8 cellular contexts compared by ENCODE assay signal in the genomic region with DNA sequence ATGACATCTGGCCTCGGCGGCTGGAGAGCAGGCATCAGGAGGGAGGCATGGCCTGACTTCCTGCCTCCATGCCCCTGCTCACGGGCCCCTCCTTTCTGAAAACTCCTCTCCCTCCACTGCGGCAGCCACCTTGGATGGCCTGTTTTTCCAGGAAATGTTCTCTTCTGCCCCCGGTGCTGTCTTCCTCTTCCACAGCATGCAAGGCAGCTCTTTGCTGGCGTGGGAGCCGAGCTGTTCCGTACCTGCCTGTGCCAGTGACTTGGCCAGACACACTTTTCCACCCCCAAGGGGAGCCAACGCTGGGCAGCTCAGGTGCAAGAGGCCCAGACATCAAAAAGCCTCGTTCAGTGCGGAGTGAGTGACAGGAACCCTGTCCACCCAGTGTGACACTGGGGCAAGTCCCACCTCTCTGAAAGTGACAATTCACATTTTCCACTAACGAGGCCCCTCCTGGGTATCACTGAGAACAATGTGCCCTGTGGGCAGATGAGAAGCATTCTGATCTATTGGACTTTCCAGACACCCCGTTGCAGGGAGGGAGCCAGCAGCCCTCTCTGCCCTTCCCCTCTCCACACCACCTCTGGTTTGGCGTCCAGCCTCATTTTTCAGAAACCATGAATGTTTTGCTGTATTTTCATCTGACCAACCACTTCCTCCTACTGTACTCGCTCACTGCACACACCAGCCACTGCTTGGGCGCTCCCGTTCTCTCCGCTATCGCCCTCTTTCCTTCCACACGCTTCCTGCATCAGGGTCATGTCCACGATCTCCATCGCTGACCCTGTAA. TPM values are rescaled to one million over a fixed set of nuclear protein-coding genes. Genes with fewer than 3 reads are reported as not detected.
DNase-seq lines count a peak whose midpoint lies in the region; ATAC-seq, FAIRE-seq and TF ChIP-seq lines count a peak whose summit lies in the region.

No MANE protein-coding gene starts in this region.

- H3K4me3 Mint-ChIP-seq in MCF 10A (ENCODE audit: unreplicated experiment) (no peak overlapping the region), nephron (peak overlapping the region in 1 of 3 experiments; percentile 51)

- H3K4me3 ChIP-seq in WERI-Rb-1 (ENCODE audit: low read depth, low read length) (no peak overlapping the region), stomach (no peak overlapping the region)

- H3K9me3 ChIP-seq in WERI-Rb-1 (ENCODE audit: severe bottlenecking) (no peaks in the 10 kb centered on the region), stomach (no peaks in the 10 kb centered on the region)

- H3K36me3 Mint-ChIP-seq in MCF 10A (ENCODE audit: insufficient read depth, unreplicated experiment) (peaks cover 42% of the 10 kb centered on the region), nephron (ENCODE audit: low read depth) (no peaks in the 10 kb centered on the region)

- CTCF ChIA-PET in MCF 10A (lab: Yijun Ruan, JAX), result interaction anchor here (0.5 to 11.0 kb wide), 10 partner anchors 12 to 227 kb away, joined by 3 to 248 read pairs (median 8); no protein-coding TSS in a partner anchor

- H3K27me3 Mint-ChIP-seq in MCF 10A (ENCODE audit: insufficient read depth, unreplicated experiment) (no peaks in the 10 kb centered on the region), nephron (ENCODE audit: low read depth) (no peaks in the 10 kb centered on the region)

- H3K9me3 Mint-ChIP-seq in MCF 10A (ENCODE audit: unreplicated experiment) (no peaks in the 10 kb centered on the region), nephron (no peaks in the 10 kb centered on the region)

- POLR2A ChIA-PET in MCF 10A (lab: Yijun Ruan, JAX), result interaction anchor here (1.4 kb wide), 1 partner anchor 85 kb away, joined by 4 read pairs; no protein-coding TSS in a partner anchor

- no peak for TF ChIP-seq CTCF in WERI-Rb-1 (IDR thresholded peaks at IDR 0.05; ENCODE audit: low read depth, low read length)
- no peak for TF ChIP-seq CTCF in MCF 10A (IDR thresholded peaks at IDR 0.05; ENCODE audit: unreplicated experiment)
- no peak for TF ChIP-seq CTCF in nephron (IDR thresholded peaks at IDR 0.05; ENCODE audit: unreplicated experiment in 3 of 3)
- TF ChIP-seq CTCF in stomach (IDR thresholded peaks at IDR 0.05), result no peak

- TF ChIP-seq EP300 in stomach (IDR thresholded peaks at IDR 0.05), result no peak

- intact Hi-C loops in MCF 10A (cut with micrococcal nuclease), result no loop called here
- intact Hi-C loops in stomach (cut with DNase I; ENCODE audit: low total_unique reads), result no loop called here

- peak overlapping the region; percentile 5 for H3K27ac ChIP-seq in WERI-Rb-1
- H3K27ac ChIP-seq in stomach, result peak overlapping the region; percentile 50 to 86 (median 81)

- peaks cover 24 to 78% (median 57%) of the 10 kb centered on the region in 4 donors for H3K4me1 ChIP-seq in stomach

- H3K4me1 Mint-ChIP-seq in MCF 10A (ENCODE audit: insufficient read depth, unreplicated experiment), result peaks cover 23% of the 10 kb centered on the region
- peaks cover 54% of the 10 kb centered on the region for H3K4me1 Mint-ChIP-seq in nephron

- peak; percentile 62 for ATAC-seq in HG03135 (IDR thresholded peaks at IDR 0.05; ENCODE audit: unreplicated experiment)

- WGBS in stomach, 5 donors, result 49 to 53% (median 52%) methylated on average over 22 of the region's 22 CpGs

- no peaks in the 10 kb centered on the region for H3K27me3 ChIP-seq in WERI-Rb-1 (ENCODE audit: insufficient read depth, low read depth, severe bottlenecking)
- no peaks in the 10 kb centered on the region for H3K27me3 ChIP-seq in stomach

- FAIRE-seq in GM19239 (lab: Jason Lieb, UNC), result peak; percentile 89

- no peaks in the 10 kb centered on the region; the same call in 1 of the 2 replicates for H3K36me3 ChIP-seq in WERI-Rb-1
- H3K36me3 ChIP-seq in stomach, result peaks cover 0 to 24% (median 19%) of the 10 kb centered on the region in 4 donors

- no peak for TF ChIP-seq POLR2A in stomach (IDR thresholded peaks at IDR 0.05)

- BruUV-seq in MCF 10A (replicated peaks; lab: Mats Ljungman, UMichigan), result no TSS peak

- H3K27ac Mint-ChIP-seq in MCF 10A (ENCODE audit: low read depth, unreplicated experiment) (peak overlapping the region; percentile 66), nephron (peak overlapping the region; percentile 70 to 85 (median 71))

- DNase-seq in GM19239 (ENCODE audit: insufficient read length, low spot score) (no peak), WERI-Rb-1 (peak; percentile 39), MCF 10A (ENCODE audit: unreplicated experiment) (no peak), stomach (peak; percentile 42), NCI-H446 (lab: John Stamatoyannopoulos, UW) (no peak), LoVo (ENCODE audit: low spot score) (no peak)

RNA-seq across cellular contexts. Expression of a gene that starts 31.1 kb away (rescaled TPM):
- total RNA-seq in MCF 10A (2022), result 106 and 119 TPM in 2 replicates
- 100 to 1,000 TPM in 1 of 5 donors, 10 to 100 TPM in 3, 1 to 10 TPM in 1; 9.3 to 120 (median 24.1) TPM for total RNA-seq in stomach
- polyA plus RNA-seq in stomach, result 10 to 100 TPM; 53.5 to 67.0 (median 66.0) TPM

RNA-seq across cellular contexts. Expression of a gene that starts 34.1 kb away (rescaled TPM):
- 3.7 and 4.1 TPM in 2 replicates for total RNA-seq in MCF 10A (2022)
- 10 to 100 TPM in 1 of 5 donors, 1 to 10 TPM in 4; 1.4 to 58.3 (median 3.1) TPM for total RNA-seq in stomach
- polyA plus RNA-seq in stomach, result 1 to 10 TPM; 2.7 to 3.5 (median 2.7) TPM

Comparison
In these comparisons a context has a peak if more than half of its experiments do, and no peak if none do; other contexts are left out.
1. DNase-seq: peak in WERI-Rb-1 (single experiment) and stomach (single experiment); none in GM19239 (single experiment), MCF 10A (single experiment), NCI-H446 (0 of 2) and LoVo (single experiment).